Comparison of ENCODE assay signal across 1 cellular context in genomic region chr4:91590242-91590641, GRCh38.
TF ChIP-seq lines count a peak whose summit lies in the region.

No MANE protein-coding gene starts in this region.

TF ChIP-seq in H1, 55 proteins besides CTCF, POLR2A, EP300 and RAD21 (continued from another document):
- TF ChIP-seq ATF3 (IDR thresholded peaks at IDR 0.05; ENCODE audit: insufficient read depth, low read depth, low read length), result no peak
